ENCODE assay signal across 8 cellular contexts in genomic region chr4:121950212-121950679, GRCh38. TPM values are rescaled to one million over a fixed set of nuclear protein-coding genes. Genes with fewer than 3 reads are reported as not detected.
DNase-seq lines count a peak whose midpoint lies in the region; ATAC-seq, FAIRE-seq and TF ChIP-seq lines count a peak whose summit lies in the region.

No MANE protein-coding gene starts in this region.

- no peak for FAIRE-seq in pancreas (lab: Jason Lieb, UNC)

- peaks cover 0 to 18% (median 8%) of the 10 kb centered on the region in 11 experiments; a peak in 11 of 22 replicates for H4K20me1 ChIP-seq in BLaER1 treated with 17β-estradiol and CSF1 and Interleukin-3, amounts not matched to agents 10 nM and 100 nM

- peak overlapping the region in 6 of 11 experiments; percentile 60 to 74 (median 65); a peak in 8 of 22 replicates for H3K9ac ChIP-seq in BLaER1 treated with 17β-estradiol and CSF1 and Interleukin-3, amounts not matched to agents 10 nM and 100 nM

- H3K4me2 ChIP-seq in BLaER1 treated with 17β-estradiol and CSF1 and Interleukin-3, amounts not matched to agents 10 nM and 100 nM: peak overlapping the region; percentile 93 to 100 (median 99)

- no peak for TF ChIP-seq POLR2A in thyroid gland (IDR thresholded peaks at IDR 0.05)

- 0 out of 22 replicates have a peak, but pooled peaks cover 0 to 3% (median 0%) of the 10 kb centered on the region in 11 experiments for H3K9me3 ChIP-seq in BLaER1 treated with 17β-estradiol and CSF1 and Interleukin-3, amounts not matched to agents 10 nM and 100 nM (replicated peaks in 1 of 11)
- H3K9me3 ChIP-seq in SJCRH30 (replicated peaks) (no peaks in the 10 kb centered on the region), cardiac muscle cell (ENCODE audit: low read depth) (no peaks in the 10 kb centered on the region), pancreas (no peaks in the 10 kb centered on the region), thyroid gland (no peaks in the 10 kb centered on the region)

- peak; percentile 88 for ATAC-seq in GM19043 (IDR thresholded peaks at IDR 0.05; ENCODE audit: low read depth, unreplicated experiment)
- ATAC-seq in HG03354 (IDR thresholded peaks at IDR 0.05; ENCODE audit: poor library complexity, severe bottlenecking, unreplicated experiment): peak; percentile 88
- peak; percentile 48 to 93 (median 84) for ATAC-seq in pancreas

- peaks cover 59 to 78% (median 70%) of the 10 kb centered on the region in 11 experiments for H3K27me3 ChIP-seq in BLaER1 treated with 17β-estradiol and CSF1 and Interleukin-3, amounts not matched to agents 10 nM and 100 nM
- H3K27me3 ChIP-seq in SJCRH30 (peaks cover 4% of the 10 kb centered on the region; the same call in 1 of the 2 replicates), cardiac muscle cell (peaks cover 21% of the 10 kb centered on the region), pancreas (peaks cover 0 to 14% (median 0%) of the 10 kb centered on the region in 4 donors), thyroid gland (no peaks in the 10 kb centered on the region)

- DNase-seq in SJCRH30: peak; percentile 73
- peak; percentile 87 for DNase-seq in activated naive CD4-positive, alpha-beta T cell treated with Interleukin-2 at 50 U/mL for 16 hours
- DNase-seq in cardiac muscle cell (ENCODE audit: low read depth in 1 of 2, low spot score in 1 of 2): peak; percentile 68 to 92
- peak; percentile 22 to 87 (median 50) for DNase-seq in pancreas
- DNase-seq in thyroid gland: peak; percentile 75 to 78

- peaks cover 0 to 17% (median 14%) of the 10 kb centered on the region in 10 experiments; a peak in 14 of 20 replicates for H3K4me1 ChIP-seq in BLaER1 treated with 17β-estradiol and CSF1 and Interleukin-3, amounts not matched to agents 10 nM and 100 nM
- H3K4me1 ChIP-seq in SJCRH30: no peaks in the 10 kb centered on the region
- peaks cover 14% of the 10 kb centered on the region for H3K4me1 ChIP-seq in cardiac muscle cell (ENCODE audit: low read depth)
- peaks cover 0 to 9% (median 0%) of the 10 kb centered on the region in 3 donors for H3K4me1 ChIP-seq in pancreas
- peaks cover 0 to 11% of the 10 kb centered on the region in 2 donors for H3K4me1 ChIP-seq in thyroid gland

- TF ChIP-seq CTCF in cardiac muscle cell (IDR thresholded peaks at IDR 0.05; ENCODE audit: low read depth, low read length) (peak; percentile 79), pancreas (IDR thresholded peaks at IDR 0.05) (peak in 3 of 4 donors; percentile 32 to 58 (median 55)), thyroid gland (IDR thresholded peaks at IDR 0.05) (peak; percentile 34 to 84 (median 58))

- intact Hi-C loops in pancreas (cut with DNase I): no loop called here
- intact Hi-C loops in thyroid gland (cut with DNase I): no loop called here

- H3K36me3 ChIP-seq in BLaER1 treated with 17β-estradiol and CSF1 and Interleukin-3, amounts not matched to agents 10 nM and 100 nM: no peaks in the 10 kb centered on the region
- no peaks in the 10 kb centered on the region for H3K36me3 ChIP-seq in SJCRH30
- H3K36me3 ChIP-seq in cardiac muscle cell: no peaks in the 10 kb centered on the region
- no peaks in the 10 kb centered on the region for H3K36me3 ChIP-seq in pancreas
- H3K36me3 ChIP-seq in thyroid gland: no peaks in the 10 kb centered on the region

- 1 to 2% methylated on average over 34 of the region's 34 CpGs for WGBS in pancreas, 2 donors
- WGBS in thyroid gland, 2 donors: 2 to 6% methylated on average over 19 to 32 of the region's 34 CpGs

- peak overlapping the region; percentile 61 to 84 (median 70) for H3K4me3 ChIP-seq in BLaER1 treated with 17β-estradiol and CSF1 and Interleukin-3, amounts not matched to agents 10 nM and 100 nM
- H3K4me3 ChIP-seq in SJCRH30 (peak overlapping the region; percentile 67), cardiac muscle cell (peak overlapping the region; percentile 72), pancreas (peak overlapping the region; percentile 21 to 50 (median 40)), thyroid gland (replicated peaks in 1 of 3) (peak overlapping the region; percentile 53 to 66 (median 59))

- H3K27ac ChIP-seq in BLaER1 treated with 17β-estradiol and CSF1 and Interleukin-3, amounts not matched to agents 10 nM and 100 nM: no peak overlapping the region
- H3K27ac ChIP-seq in SJCRH30 (no peak overlapping the region), cardiac muscle cell (peak overlapping the region; percentile 77), pancreas (no peak overlapping the region), thyroid gland (no peak overlapping the region)

RNA-seq across cellular contexts. Expression of gene TRPC3, which starts 1.6 kb away (rescaled TPM):
- 0.46 and 0.89 TPM in 2 replicates for total RNA-seq in SJCRH30 (2014; rRNA removed; shearing (Covaris generic))
- total RNA-seq in cardiac muscle cell: 51.2 and 54.1 TPM in 2 replicates
- 46.8 and 48.7 TPM in 2 replicates for polyA plus RNA-seq in cardiac muscle cell
- total RNA-seq in pancreas: under 1 TPM in 3 of 6 donors, not detected in 3; 0.03 to 0.06 (median 0.06) TPM
- polyA plus RNA-seq in pancreas: under 1 TPM; 0.02 to 0.04 TPM
- 1 to 10 TPM in 1 of 4 donors, under 1 TPM in 3; 0.27 to 1.1 (median 0.55) TPM for total RNA-seq in thyroid gland

Comparison
In these comparisons a context has a peak if more than half of its experiments do, and no peak if none do; other contexts are left out.
1. RNA of gene TRPC3, which starts 1.6 kb away (total RNA-seq): 51.2 to 54.1 TPM in cardiac muscle cell; 0.46 to 0.89 TPM in SJCRH30, 0.27 to 1.1 TPM in thyroid gland and 0.03 to 0.06 TPM in pancreas; every median in the first group is over 10 times any median in the second.
2. Peak in every context shown above with its lines, with median percentiles within 50 percentile points of each other: H3K4me3 ChIP-seq, ATAC-seq, DNase-seq and CTCF ChIP-seq.